In genomic region chr20:19828233-19828632, GRCh38 we compare ENCODE assay signal across 8 cellular contexts.
DNase-seq lines count a peak whose midpoint lies in the region; ATAC-seq, FAIRE-seq and TF ChIP-seq lines count a peak whose summit lies in the region.

No MANE protein-coding gene starts in this region.

- H3K36me3 Mint-ChIP-seq in stimulated activated memory B cell treated with anti-CD40 and anti-IgM and Interleukin-4, amounts not matched to agents 10 μg/mL and 1 μg/mL and 100 μg/mL, for 72 hours, result no peaks in the 10 kb centered on the region

- ATAC-seq in HG03280 (IDR thresholded peaks at IDR 0.05; ENCODE audit: unreplicated experiment) (peak; percentile 90), foreskin keratinocyte (peak; percentile 88)
- ATAC-seq in stimulated activated memory B cell treated with anti-CD40 and anti-IgM and Interleukin-4, amounts not matched to agents 10 μg/mL and 1 μg/mL and 100 μg/mL, for 72 hours, result peak; percentile 96

- peaks cover 4% of the 10 kb centered on the region for H3K27me3 Mint-ChIP-seq in stimulated activated memory B cell treated with anti-CD40 and anti-IgM and Interleukin-4, amounts not matched to agents 10 μg/mL and 1 μg/mL and 100 μg/mL, for 72 hours

- no peak overlapping the region for H3K4me3 Mint-ChIP-seq in stimulated activated memory B cell treated with anti-CD40 and anti-IgM and Interleukin-4, amounts not matched to agents 10 μg/mL and 1 μg/mL and 100 μg/mL, for 72 hours

- DNase-seq in DMS53 treated with DMSO at 0.1 percent for 48 hours (lab: John Stamatoyannopoulos, UW; ENCODE audit: unreplicated experiment) (peak; percentile 53), GM19239 (ENCODE audit: insufficient read length, low spot score) (peak; percentile 50), RPMI8226 (peak; percentile 41), foreskin keratinocyte (peak; percentile 54 to 71), D721Med (ENCODE audit: insufficient read length, low spot score) (no peak)
- no peak for DNase-seq in effector CD8-positive, alpha-beta T cell (lab: John Stamatoyannopoulos, UW)

- TF ChIP-seq CTCF in foreskin keratinocyte (conservative IDR thresholded peaks at IDR 0.05) (peak; percentile 78), D721Med (IDR thresholded peaks at IDR 0.05; ENCODE audit: insufficient read depth, missing control alignments) (no peak)

- no peaks in the 10 kb centered on the region for H3K9me3 Mint-ChIP-seq in stimulated activated memory B cell treated with anti-CD40 and anti-IgM and Interleukin-4, amounts not matched to agents 10 μg/mL and 1 μg/mL and 100 μg/mL, for 72 hours

- no peak overlapping the region for H3K27ac ChIP-seq in foreskin keratinocyte

- peaks cover 28% of the 10 kb centered on the region for H3K4me1 ChIP-seq in foreskin keratinocyte

- H3K27me3 ChIP-seq in foreskin keratinocyte, result no peaks in the 10 kb centered on the region

- peak overlapping the region; percentile 14 for H3K27ac Mint-ChIP-seq in stimulated activated memory B cell treated with anti-CD40 and anti-IgM and Interleukin-4, amounts not matched to agents 10 μg/mL and 1 μg/mL and 100 μg/mL, for 72 hours

- H3K4me1 Mint-ChIP-seq in stimulated activated memory B cell treated with anti-CD40 and anti-IgM and Interleukin-4, amounts not matched to agents 10 μg/mL and 1 μg/mL and 100 μg/mL, for 72 hours, result peaks cover 64% of the 10 kb centered on the region

- FAIRE-seq in GM19239 (lab: Jason Lieb, UNC) (no peak), D721Med (lab: Jason Lieb, UNC) (no peak)

Comparison
In these comparisons a context has a peak if more than half of its experiments do, and no peak if none do; other contexts are left out.
1. DNase-seq: peak in DMS53 treated with DMSO at 0.1 percent for 48 hours (single experiment), GM19239 (single experiment), RPMI8226 (single experiment) and foreskin keratinocyte (2 of 2); none in effector CD8-positive, alpha-beta T cell (single experiment) and D721Med (single experiment).
2. Peak in every context shown above with its lines, with median percentiles within 50 percentile points of each other: ATAC-seq.